ENCODE assay signal across 8 cellular contexts in genomic region chr12:57765003-57765697, GRCh38. TPM values are rescaled to one million over a fixed set of nuclear protein-coding genes. Genes with fewer than 3 reads are reported as not detected.
DNase-seq lines count a peak whose midpoint lies in the region; ATAC-seq and TF ChIP-seq lines count a peak whose summit lies in the region.

No MANE protein-coding gene starts in this region.

- H3K36me3 ChIP-seq in neuronal stem cell (replicated peaks in 1 of 2; ENCODE audit: control insufficient read depth in 2 of 2, insufficient read depth in 2 of 2, low read length in 2 of 2) = peaks cover 10 to 69% of the 10 kb centered on the region in 2 donors

- H3K14ac ChIP-seq in neuronal stem cell (ENCODE audit: low read length) = no peak overlapping the region

- intact Hi-C loops in CD4-positive, alpha-beta T cell (cut with DNase I, micrococcal nuclease) = loop anchor here in 1 of 2 experiments (1.0 kb wide), 1 partner anchor 9 kb away; no protein-coding TSS in a partner anchor

- DNase-seq in CD4-positive, alpha-beta T cell = peak in 8 of 10 experiments; percentile 38 to 66 (median 43)
- peak; percentile 45 for DNase-seq in KBM-7
- peak; percentile 67 for DNase-seq in activated CD8-positive, alpha-beta T cell treated with anti-CD3 and anti-CD28 coated beads, Interleukin-2, amount 10 ng/mL, durations not matched to agents 7 days and 5 days
- no peak for DNase-seq in neuronal stem cell (ENCODE audit: low spot score)
- DNase-seq in SK-N-DZ (ENCODE audit: low spot score) = no peak
- DNase-seq in D341Med (ENCODE audit: low spot score) = no peak

- WGBS in neuronal stem cell (ENCODE audit: extremely low coverage in 2 of 2, insufficient read length in 2 of 2, insufficient replicate concordance in 1 of 2), 2 donors = no CpG with 5 or more reads among the region's 60 CpGs

- H2BK15ac ChIP-seq in neuronal stem cell (ENCODE audit: low read length) = no peak overlapping the region

- peaks cover 38% of the 10 kb centered on the region for H3K4me1 Mint-ChIP-seq in CD4-positive, alpha-beta T cell (ENCODE audit: low read depth)
- H3K4me1 Mint-ChIP-seq in activated CD8-positive, alpha-beta T cell treated with anti-CD3 and anti-CD28 coated beads, Interleukin-2, amount 10 ng/mL, durations not matched to agents 7 days and 5 days (ENCODE audit: low read depth) = peaks cover 28% of the 10 kb centered on the region

- H3K9me3 Mint-ChIP-seq in CD4-positive, alpha-beta T cell = no peaks in the 10 kb centered on the region
- no peaks in the 10 kb centered on the region for H3K9me3 Mint-ChIP-seq in activated CD8-positive, alpha-beta T cell treated with anti-CD3 and anti-CD28 coated beads, Interleukin-2, amount 10 ng/mL, durations not matched to agents 7 days and 5 days (ENCODE audit: insufficient read depth)

- H3K27me3 Mint-ChIP-seq in CD4-positive, alpha-beta T cell = peaks cover 35% of the 10 kb centered on the region
- peaks cover 12% of the 10 kb centered on the region for H3K27me3 Mint-ChIP-seq in activated CD8-positive, alpha-beta T cell treated with anti-CD3 and anti-CD28 coated beads, Interleukin-2, amount 10 ng/mL, durations not matched to agents 7 days and 5 days (ENCODE audit: low read depth)

- in situ Hi-C loops in KBM-7 (cut with MboI; ENCODE audit: low pct_unique_long_range_greater_than_20kb, low sequenced_read_pairs) = no loop called here

- H3K4me2 ChIP-seq in neuronal stem cell (ENCODE audit: insufficient read depth, low read length, poor library complexity, severe bottlenecking) = peak overlapping the region; percentile 53

- CTCF ChIA-PET in CD4-positive, alpha-beta T cell (lab: Charles Lee) = interaction anchor here (0.5 to 2.8 kb wide), 3 partner anchors 9 to 108 kb away, joined by 4 to 18 read pairs (median 5); partner anchors contain the start of gene TSFM
- CTCF ChIA-PET in activated CD8-positive, alpha-beta T cell treated with anti-CD3 and anti-CD28 coated beads, Interleukin-2, amount 10 ng/mL, durations not matched to agents 7 days and 5 days (lab: Charles Lee) = interaction anchor here (0.6 to 5.4 kb wide), 10 partner anchors 9 to 139 kb away, joined by 3 to 72 read pairs (median 4); partner anchors contain the start of gene MARCHF9

- H3K27ac Mint-ChIP-seq in CD4-positive, alpha-beta T cell = no peak overlapping the region
- H3K27ac Mint-ChIP-seq in activated CD8-positive, alpha-beta T cell treated with anti-CD3 and anti-CD28 coated beads, Interleukin-2, amount 10 ng/mL, durations not matched to agents 7 days and 5 days = peak overlapping the region; percentile 80

- no peak overlapping the region for H3K4ac ChIP-seq in neuronal stem cell (ENCODE audit: low read length)

- peak; percentile 71 for ATAC-seq in CD4-positive, alpha-beta T cell (ENCODE audit: poor library complexity)
- ATAC-seq in GM19452 (IDR thresholded peaks at IDR 0.05; ENCODE audit: unreplicated experiment) (peak; percentile 68), esophagus mucosa (peak; percentile 60)
- ATAC-seq in activated CD8-positive, alpha-beta T cell treated with anti-CD3 and anti-CD28 coated beads, Interleukin-2, amount 10 ng/mL, durations not matched to agents 7 days and 5 days = peak; percentile 84

- peak overlapping the region; percentile 49 for H3K18ac ChIP-seq in neuronal stem cell (ENCODE audit: low read length)

- no peak overlapping the region for H2BK12ac ChIP-seq in neuronal stem cell (ENCODE audit: low read length)

- H3K4me3 Mint-ChIP-seq in CD4-positive, alpha-beta T cell = peak overlapping the region; percentile 86
- peak overlapping the region; percentile 83 for H3K4me3 Mint-ChIP-seq in activated CD8-positive, alpha-beta T cell treated with anti-CD3 and anti-CD28 coated beads, Interleukin-2, amount 10 ng/mL, durations not matched to agents 7 days and 5 days

- peak overlapping the region in 1 of 2 donors; percentile 53 for H3K4me3 ChIP-seq in neuronal stem cell (ENCODE audit: low read length in 2 of 2)

- H2BK5ac ChIP-seq in neuronal stem cell (ENCODE audit: low read length) = no peak overlapping the region

- peaks cover 0 to 13% of the 10 kb centered on the region in 2 donors for H3K4me1 ChIP-seq in neuronal stem cell (ENCODE audit: control insufficient read depth in 2 of 2, insufficient read depth in 1 of 2, low read depth in 1 of 2, low read length in 2 of 2)

- H2BK120ac ChIP-seq in neuronal stem cell (ENCODE audit: low read depth, low read length) = no peak overlapping the region

- H3K36me3 Mint-ChIP-seq in CD4-positive, alpha-beta T cell (ENCODE audit: low read depth) = peaks cover 17% of the 10 kb centered on the region
- H3K36me3 Mint-ChIP-seq in activated CD8-positive, alpha-beta T cell treated with anti-CD3 and anti-CD28 coated beads, Interleukin-2, amount 10 ng/mL, durations not matched to agents 7 days and 5 days (ENCODE audit: low read depth) = peaks cover 15% of the 10 kb centered on the region

- H4K91ac ChIP-seq in neuronal stem cell (ENCODE audit: low read depth, low read length, poor library complexity) = no peak overlapping the region

- H2AFZ ChIP-seq in neuronal stem cell (ENCODE audit: low read length) = no peak overlapping the region

- H3K27me3 ChIP-seq in CD4-positive, alpha-beta T cell (ENCODE audit: control insufficient read depth, insufficient read depth, low read length) = peaks cover 31% of the 10 kb centered on the region
- peaks cover 0 to 49% (median 22%) of the 10 kb centered on the region in 3 experiments for H3K27me3 ChIP-seq in neuronal stem cell (ENCODE audit: control insufficient read depth in 3 of 3, insufficient read depth in 3 of 3, low read depth in 1 of 3, low read length in 3 of 3)

- no peak overlapping the region for H4K8ac ChIP-seq in neuronal stem cell (ENCODE audit: low read depth, low read length)

- H3K27ac ChIP-seq in CD4-positive, alpha-beta T cell (ENCODE audit: low read depth, low read length) = no peak overlapping the region
- no peak overlapping the region for H3K27ac ChIP-seq in neuronal stem cell (replicated peaks; ENCODE audit: low read length)

- peak overlapping the region; percentile 31 for H2AK5ac ChIP-seq in neuronal stem cell (ENCODE audit: low read depth, low read length)

- peak; percentile 59 for TF ChIP-seq CTCF in CD4-positive, alpha-beta T cell (IDR thresholded peaks at IDR 0.05)

- POLR2A ChIA-PET in CD4-positive, alpha-beta T cell (lab: Charles Lee) = interaction anchor here (0.9 to 2.8 kb wide), 6 partner anchors 13 to 20 kb away, joined by 3 to 11 read pairs (median 4); partner anchors contain the start of genes CDK4, TSFM and TSPAN31
- POLR2A ChIA-PET in activated CD8-positive, alpha-beta T cell treated with anti-CD3 and anti-CD28 coated beads, Interleukin-2, amount 10 ng/mL, durations not matched to agents 7 days and 5 days (lab: Charles Lee) = interaction anchor here (0.7 to 1.2 kb wide), 3 partner anchors 13 to 72 kb away, joined by 3 to 4 read pairs (median 3); partner anchors contain the start of genes CDK4 and TSPAN31

- peak overlapping the region; percentile 17 for H3K9ac ChIP-seq in neuronal stem cell (ENCODE audit: low read depth, low read length, poor library complexity)

- peak overlapping the region; percentile 87 for H3K23ac ChIP-seq in neuronal stem cell (ENCODE audit: low read depth, low read length, poor library complexity)

- H3K79me1 ChIP-seq in neuronal stem cell (ENCODE audit: low read depth, low read length) = no peaks in the 10 kb centered on the region

- H3K9me3 ChIP-seq in CD4-positive, alpha-beta T cell (ENCODE audit: control insufficient read depth, low read length) = no peaks in the 10 kb centered on the region
- no peaks in the 10 kb centered on the region for H3K9me3 ChIP-seq in neuronal stem cell (replicated peaks in 1 of 2; ENCODE audit: control insufficient read depth in 2 of 2, insufficient read depth in 1 of 2, low read depth in 1 of 2, low read length in 2 of 2)

RNA-seq across cellular contexts. Expression of gene CYP27B1, which starts 1.7 kb away (rescaled TPM):
- 1 to 10 TPM; 1.0 to 1.4 TPM for total RNA-seq in CD4-positive, alpha-beta T cell
- 1 to 10 TPM; 2.3 to 2.6 TPM for total RNA-seq in activated CD8-positive, alpha-beta T cell treated with anti-CD3 and anti-CD28 coated beads, Interleukin-2, amount 10 ng/mL, durations not matched to agents 7 days and 5 days
- 1.6 TPM for total RNA-seq in esophagus mucosa
- 0.35 TPM for polyA plus RNA-seq in neuronal stem cell (2013, experiment 1 of 2)
- 0.40 TPM for polyA plus RNA-seq in neuronal stem cell (2013, experiment 2 of 2)
- polyA plus RNA-seq in SK-N-DZ (2014; cell fraction: cytosol; rRNA removed) = 2.3 and 4.5 TPM in 2 replicates
- 17.2 and 30.3 TPM in 2 replicates for polyA plus RNA-seq in SK-N-DZ (2014; cell fraction: nucleus; rRNA removed)

RNA-seq across cellular contexts. Expression of gene METTL1, which starts 6.8 kb away (rescaled TPM):
- 10 to 100 TPM in 1 of 2 experiments, 1 to 10 TPM in 1; 9.3 to 12.0 TPM for total RNA-seq in CD4-positive, alpha-beta T cell
- total RNA-seq in activated CD8-positive, alpha-beta T cell treated with anti-CD3 and anti-CD28 coated beads, Interleukin-2, amount 10 ng/mL, durations not matched to agents 7 days and 5 days = 10 to 100 TPM; 26.3 to 28.8 TPM
- 20.2 TPM for total RNA-seq in esophagus mucosa
- polyA plus RNA-seq in neuronal stem cell (2013, experiment 1 of 2) = 9.5 TPM
- polyA plus RNA-seq in neuronal stem cell (2013, experiment 2 of 2) = 10.2 TPM
- 9.8 and 11.7 TPM in 2 replicates for polyA plus RNA-seq in SK-N-DZ (2014; cell fraction: cytosol; rRNA removed)
- polyA plus RNA-seq in SK-N-DZ (2014; cell fraction: nucleus; rRNA removed) = 19.3 and 31.1 TPM in 2 replicates

RNA-seq across cellular contexts. Expression of gene EEF1AKMT3, which starts 7.3 kb away (rescaled TPM):
- 1 to 10 TPM; 1.1 to 1.4 TPM for total RNA-seq in CD4-positive, alpha-beta T cell
- 1 to 10 TPM; 3.1 to 3.2 TPM for total RNA-seq in activated CD8-positive, alpha-beta T cell treated with anti-CD3 and anti-CD28 coated beads, Interleukin-2, amount 10 ng/mL, durations not matched to agents 7 days and 5 days
- total RNA-seq in esophagus mucosa = 3.4 TPM
- 2.7 TPM for polyA plus RNA-seq in neuronal stem cell (2013, experiment 1 of 2)
- polyA plus RNA-seq in neuronal stem cell (2013, experiment 2 of 2) = 3.2 TPM
- polyA plus RNA-seq in SK-N-DZ (2014; cell fraction: cytosol; rRNA removed) = 4.9 and 7.5 TPM in 2 replicates
- 6.4 and 10.0 TPM in 2 replicates for polyA plus RNA-seq in SK-N-DZ (2014; cell fraction: nucleus; rRNA removed)

RNA-seq across cellular contexts. Expression of gene MARCHF9, which starts 10.2 kb away (rescaled TPM):
- 10 to 100 TPM; 39.9 to 40.8 TPM for total RNA-seq in CD4-positive, alpha-beta T cell
- total RNA-seq in activated CD8-positive, alpha-beta T cell treated with anti-CD3 and anti-CD28 coated beads, Interleukin-2, amount 10 ng/mL, durations not matched to agents 7 days and 5 days = 10 to 100 TPM; 23.6 to 24.4 TPM
- total RNA-seq in esophagus mucosa = 5.9 TPM
- polyA plus RNA-seq in neuronal stem cell (2013, experiment 1 of 2) = 14.0 TPM
- polyA plus RNA-seq in neuronal stem cell (2013, experiment 2 of 2) = 14.6 TPM
- 20.5 and 26.1 TPM in 2 replicates for polyA plus RNA-seq in SK-N-DZ (2014; cell fraction: cytosol; rRNA removed)
- 28.3 and 38.3 TPM in 2 replicates for polyA plus RNA-seq in SK-N-DZ (2014; cell fraction: nucleus; rRNA removed)

RNA-seq across cellular contexts. Expression of gene CDK4, which starts 13.0 kb away (rescaled TPM):
- total RNA-seq in CD4-positive, alpha-beta T cell = 10 to 100 TPM in 1 of 2 experiments, 1 to 10 TPM in 1; 8.7 to 10.8 TPM
- total RNA-seq in activated CD8-positive, alpha-beta T cell treated with anti-CD3 and anti-CD28 coated beads, Interleukin-2, amount 10 ng/mL, durations not matched to agents 7 days and 5 days = 100 to 1,000 TPM; 132 to 146 TPM
- total RNA-seq in esophagus mucosa = 62.3 TPM
- polyA plus RNA-seq in neuronal stem cell (2013, experiment 1 of 2) = 157 TPM
- 144 TPM for polyA plus RNA-seq in neuronal stem cell (2013, experiment 2 of 2)
- polyA plus RNA-seq in SK-N-DZ (2014; cell fraction: cytosol; rRNA removed) = 521 and 557 TPM in 2 replicates
- polyA plus RNA-seq in SK-N-DZ (2014; cell fraction: nucleus; rRNA removed) = 182 and 296 TPM in 2 replicates

Comparison
In these comparisons a context has a peak if more than half of its experiments do, and no peak if none do; other contexts are left out.
1. DNase-seq: peak in CD4-positive, alpha-beta T cell (8 of 10), KBM-7 (single experiment) and activated CD8-positive, alpha-beta T cell treated with anti-CD3 and anti-CD28 coated beads, Interleukin-2, amount 10 ng/mL, durations not matched to agents 7 days and 5 days (single experiment); none in neuronal stem cell (single experiment), SK-N-DZ (single experiment) and D341Med (single experiment).
2. Peak in every context shown above with its lines, with median percentiles within 50 percentile points of each other: ATAC-seq.